20 cellular contexts compared by ENCODE assay signal in the genomic region with DNA sequence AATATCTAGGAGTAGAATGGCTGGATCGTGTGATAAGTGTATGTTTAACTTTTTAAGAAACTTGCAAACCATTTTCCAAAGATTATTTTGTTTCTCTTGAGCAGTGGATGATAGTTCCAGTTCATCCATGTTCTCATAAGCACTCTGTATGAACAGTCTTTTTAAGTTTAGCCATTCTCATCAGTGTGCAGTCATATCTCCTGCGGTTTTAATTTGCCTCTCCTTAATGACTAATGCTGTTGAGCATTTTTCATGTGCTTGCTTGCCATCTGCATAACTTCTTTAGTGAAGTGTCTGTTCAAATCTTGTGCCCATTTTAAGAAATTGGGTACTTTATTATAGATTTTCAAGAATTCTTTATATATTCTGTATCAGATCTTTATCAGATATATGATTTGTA. TPM values are rescaled to one million over a fixed set of nuclear protein-coding genes. Genes with fewer than 3 reads are reported as not detected.
A peak's percentile ranks its signal among the peaks of the same experiment; 100 is the strongest.
DNase-seq lines count a peak whose midpoint lies in the region; ATAC-seq, FAIRE-seq and TF ChIP-seq lines count a peak whose summit lies in the region.
"Had no signal": no experiment of that assay in that cellular context is flagged by ENCODE, and none has a peak within 500 bp of the region (broad histone marks: within the 10 kb centered on the region; RNA-seq: fewer than 3 reads in every experiment).

No MANE protein-coding gene starts in this region.

- no peaks in the 10 kb centered on the region for H3K9me3 ChIP-seq in osteoblast (ENCODE audit: low read depth, low read length)
- H3K9me3 ChIP-seq in pancreas: no peaks in the 10 kb centered on the region
- H3K9me3 ChIP-seq: gastroesophageal sphincter had no signal

- H4K20me1 ChIP-seq in osteoblast (ENCODE audit: insufficient read depth, low read length): peaks cover 5% of the 10 kb centered on the region

- peaks cover 25% of the 10 kb centered on the region for H3K4me1 ChIP-seq in osteoblast (ENCODE audit: insufficient read depth, low read length)
- no peaks in the 10 kb centered on the region for H3K4me1 ChIP-seq in pancreas
- H3K4me1 ChIP-seq: gastroesophageal sphincter had no signal

- H3K27me3 ChIP-seq in osteoblast (ENCODE audit: insufficient read depth, low read length) (no peaks in the 10 kb centered on the region), pancreas (no peaks in the 10 kb centered on the region)
- H3K27me3 ChIP-seq: gastroesophageal sphincter, neural progenitor cell had no signal

- peak; percentile 43 for DNase-seq in GM04503 (ENCODE audit: low read depth)
- peak; percentile 22 for DNase-seq in RKO (ENCODE audit: low spot score)
- DNase-seq in epithelial cell of esophagus (ENCODE audit: low read depth): peak; percentile 88
- DNase-seq in osteoblast (ENCODE audit: insufficient read length, low spot score, missing footprints): peak; percentile 41
- no peak for DNase-seq in pancreas
- DNase-seq in urothelium cell line (ENCODE audit: low spot score): no peak
- DNase-seq: DMS79; mesendoderm; NCI-H1092; NCI-H774; right cardiac atrium; stimulated activated CD4-positive, alpha-beta T cell treated with anti-CD3 and anti-CD28 coated beads, Interleukin-1b, Interleukin-23, amount 100 ng/mL, for 48 hours had no signal

- peaks cover 20% of the 10 kb centered on the region for H3K79me2 ChIP-seq in osteoblast (ENCODE audit: insufficient read depth, low read length)

- H3K4me2 ChIP-seq in osteoblast (ENCODE audit: insufficient read depth, low read length): peak overlapping the region; percentile 28
- H3K4me2 ChIP-seq: neural progenitor cell had no signal

- FAIRE-seq in pancreas (lab: Jason Lieb, UNC): no peak
- FAIRE-seq in urothelium cell line (lab: Jason Lieb, UNC): no peak
- FAIRE-seq: GM12878, RCC 7860 had no signal

- H3K27ac ChIP-seq in osteoblast (ENCODE audit: low read depth, low read length) (peak overlapping the region; percentile 47), pancreas (no peak overlapping the region)
- H3K27ac ChIP-seq: gastroesophageal sphincter, neural progenitor cell had no signal

- 67 to 68% methylated on average over 2 of the region's 2 CpGs for WGBS in pancreas, 2 donors

- no peak for TF ChIP-seq CTCF in epithelial cell of esophagus (IDR thresholded peaks at IDR 0.05; ENCODE audit: insufficient read depth, low read depth, low read length, missing control alignments)
- TF ChIP-seq CTCF in osteoblast (IDR thresholded peaks at IDR 0.05; ENCODE audit: extremely low read depth, low read depth, low read length): no peak
- no peak for TF ChIP-seq CTCF in pancreas (IDR thresholded peaks at IDR 0.05)

- H2AFZ ChIP-seq in osteoblast (ENCODE audit: low read length): no peak overlapping the region
- H2AFZ ChIP-seq: neural progenitor cell had no signal

- ATAC-seq in pancreas (no peak), GM18519 (IDR thresholded peaks at IDR 0.05; ENCODE audit: low FRiP score, unreplicated experiment) (no peak)
- ATAC-seq: gastroesophageal sphincter, GM12878, HCT116, right cardiac atrium had no signal

- H3K36me3 ChIP-seq in osteoblast (ENCODE audit: insufficient read depth, low read length) (no peaks in the 10 kb centered on the region), pancreas (no peaks in the 10 kb centered on the region)

- H3K4me3 ChIP-seq in epithelial cell of esophagus (ENCODE audit: low read length) (no peak overlapping the region), osteoblast (ENCODE audit: insufficient read depth, low read length) (no peak overlapping the region), pancreas (no peak overlapping the region)
- H3K4me3 ChIP-seq: gastroesophageal sphincter, GM12878, neural progenitor cell had no signal

- intact Hi-C loops in pancreas (cut with DNase I): no loop called here

RNA-seq across cellular contexts. Expression of a gene that starts 58.6 kb away (rescaled TPM):
- total RNA-seq in osteoblast: 23.5 and 34.2 TPM in 2 replicates
- 1 to 10 TPM; 3.7 to 9.3 (median 6.4) TPM for total RNA-seq in pancreas
- polyA plus RNA-seq in pancreas: 1 to 10 TPM; 3.6 to 5.0 TPM
- polyA plus RNA-seq: CD14-positive monocyte, IgD-negative memory B cell had no signal

Comparison
In these comparisons a context has a peak if more than half of its experiments do, and no peak if none do; other contexts are left out.
1. DNase-seq: peak in GM04503 (single experiment), RKO (single experiment), epithelial cell of esophagus (single experiment) and osteoblast (single experiment); none in pancreas (0 of 6) and urothelium cell line (single experiment).